8 cellular contexts compared by ENCODE assay signal in genomic region chr14:65824285-65824977, GRCh38.
A peak's percentile ranks its signal among the peaks of the same experiment; 100 is the strongest.
DNase-seq lines count a peak whose midpoint lies in the region; ATAC-seq, FAIRE-seq and TF ChIP-seq lines count a peak whose summit lies in the region.

No MANE protein-coding gene starts in this region.

- intact Hi-C loops in vagina (cut with DNase I): loop anchor here (10.0 kb wide), 1 partner anchor 840 kb away; the partner anchor contains the start of gene FNTB

- TF ChIP-seq CTCF in KMS-11 (conservative IDR thresholded peaks at IDR 0.05; ENCODE audit: low read depth, low read length) (peak; percentile 87), vagina (IDR thresholded peaks at IDR 0.05) (peak; percentile 45 to 93 (median 68))

- H3K9ac ChIP-seq in KMS-11: no peak overlapping the region

- no peaks in the 10 kb centered on the region for H3K27me3 ChIP-seq in KMS-11 (ENCODE audit: insufficient read depth, low read depth)
- no peaks in the 10 kb centered on the region for H3K27me3 ChIP-seq in vagina

- no peaks in the 10 kb centered on the region for H3K9me3 ChIP-seq in vagina

- peak; percentile 87 for ATAC-seq in GM18868 (IDR thresholded peaks at IDR 0.05; ENCODE audit: unreplicated experiment)

- no peak for FAIRE-seq in RCC 7860 (lab: Jason Lieb, UNC)

- no peak overlapping the region for H3K4me2 ChIP-seq in KMS-11

- H3K4me1 ChIP-seq in KMS-11 (ENCODE audit: low read depth, poor library complexity, severe bottlenecking) (peaks cover 4% of the 10 kb centered on the region), vagina (no peaks in the 10 kb centered on the region)

- no peak overlapping the region for H2AFZ ChIP-seq in KMS-11 (ENCODE audit: low read depth)

- H3K4me3 ChIP-seq in KMS-11 (IDR thresholded peaks at IDR 0.05; ENCODE audit: insufficient read depth, low read depth, low read length): no peak overlapping the region
- H3K4me3 ChIP-seq in vagina: no peak overlapping the region

- H4K20me1 ChIP-seq in KMS-11 (ENCODE audit: insufficient read depth): no peaks in the 10 kb centered on the region

- no peak for TF ChIP-seq POLR2A in vagina (IDR thresholded peaks at IDR 0.05)

- H3K79me2 ChIP-seq in KMS-11 (ENCODE audit: insufficient read depth, low read depth): no peaks in the 10 kb centered on the region

- H3K36me3 ChIP-seq in KMS-11 (ENCODE audit: insufficient read depth) (no peaks in the 10 kb centered on the region), vagina (no peaks in the 10 kb centered on the region)

- DNase-seq in AML-193 (lab: John Stamatoyannopoulos, UW): peak; percentile 52 to 63
- DNase-seq in RCC 7860 (ENCODE audit: low spot score): peak; percentile 28
- peak; percentile 26 for DNase-seq in activated T-helper 9 cell treated with anti-CD3 and anti-CD28 coated beads, Interleukin-2, amount 50 U/mL, for 16 hours (ENCODE audit: low read depth)
- DNase-seq in foreskin melanocyte: peak; percentile 40
- DNase-seq in pons (ENCODE audit: low spot score): peak; percentile 84
- no peak for DNase-seq in vagina (ENCODE audit: extremely low spot score in 2 of 2)

- H3K27ac ChIP-seq in KMS-11 (no peak overlapping the region), vagina (no peak overlapping the region)

Comparison
In these comparisons a context has a peak if more than half of its experiments do, and no peak if none do; other contexts are left out.
1. DNase-seq: peak in AML-193 (2 of 2), RCC 7860 (single experiment), activated T-helper 9 cell treated with anti-CD3 and anti-CD28 coated beads, Interleukin-2, amount 50 U/mL, for 16 hours (single experiment), foreskin melanocyte (single experiment) and pons (single experiment); none in vagina (0 of 2).